Comparison of ENCODE assay signal across 14 cellular contexts in the genomic region with DNA sequence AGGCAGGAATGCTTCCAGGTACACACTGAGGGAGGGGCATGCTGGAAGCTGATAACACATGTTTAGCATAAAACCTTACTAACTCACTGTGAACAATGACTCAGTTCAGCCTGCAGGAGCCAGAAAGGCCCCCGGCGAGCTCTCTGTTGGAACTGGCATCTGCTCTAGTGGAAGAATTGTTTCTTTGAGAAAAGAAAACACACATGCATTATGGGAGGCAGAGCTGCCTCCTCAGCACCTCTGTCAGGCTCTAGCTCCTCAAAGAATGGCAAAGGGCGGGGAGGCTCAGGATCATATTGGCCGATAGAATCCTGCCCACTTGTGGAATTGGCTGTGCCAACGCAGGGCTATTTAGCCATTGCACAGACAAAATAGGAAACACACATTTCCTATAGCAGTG.
A peak's percentile ranks its signal among the peaks of the same experiment; 100 is the strongest.
DNase-seq lines count a peak whose midpoint lies in the region; ATAC-seq, FAIRE-seq and TF ChIP-seq lines count a peak whose summit lies in the region.
"Had no signal": no experiment of that assay in that cellular context is flagged by ENCODE, and none has a peak within 500 bp of the region (broad histone marks: within the 10 kb centered on the region; RNA-seq: fewer than 3 reads in every experiment).

No MANE protein-coding gene starts in this region.

- H3K79me2 ChIP-seq in keratinocyte (ENCODE audit: control insufficient read depth, insufficient read depth, low read length) = no peaks in the 10 kb centered on the region

- no peak for TF ChIP-seq EP300 in stomach (IDR thresholded peaks at IDR 0.05)

- H3K27me3 ChIP-seq in keratinocyte (ENCODE audit: control insufficient read depth, extremely low read depth, insufficient read depth, low read length) (no peaks in the 10 kb centered on the region), stomach (no peaks in the 10 kb centered on the region)
- H3K27me3 ChIP-seq: breast epithelium, right lobe of liver had no signal

- TF ChIP-seq CTCF in choroid plexus epithelial cell (conservative IDR thresholded peaks at IDR 0.05; ENCODE audit: low read depth, low read length) (no peak), keratinocyte (optimal IDR thresholded peaks at IDR 0.05 in 1 of 3, IDR thresholded peaks at IDR 0.05 in 1 of 3, conservative IDR thresholded peaks at IDR 0.05 in 1 of 3; ENCODE audit: extremely low read depth in 1 of 3, insufficient read depth in 2 of 3, low read length in 3 of 3) (peak; percentile 36 to 74 (median 47)), stomach (IDR thresholded peaks at IDR 0.05) (peak in 2 of 7 experiments; percentile 13 to 31), WTC11 (IDR thresholded peaks at IDR 0.05) (no peak)

- H3K4me3 ChIP-seq in choroid plexus epithelial cell (ENCODE audit: low read depth, low read length) = no peak overlapping the region
- no peak overlapping the region for H3K4me3 ChIP-seq in keratinocyte (ENCODE audit: control insufficient read depth in 2 of 3, extremely low read depth in 1 of 3, insufficient read depth in 2 of 3, low read depth in 1 of 3, low read length in 3 of 3)
- no peak overlapping the region for H3K4me3 ChIP-seq in stomach
- H3K4me3 ChIP-seq: breast epithelium, right lobe of liver had no signal

- peak; percentile 86 for FAIRE-seq in keratinocyte (lab: Jason Lieb, UNC)

- H3K4me2 ChIP-seq in keratinocyte (ENCODE audit: control insufficient read depth, extremely low read depth, insufficient read depth, low read depth, low read length) = peak overlapping the region; percentile 39

- no peaks in the 10 kb centered on the region for H3K9me1 ChIP-seq in keratinocyte (ENCODE audit: control insufficient read depth, extremely low read depth, insufficient read depth, low read length)

- H3K9me3 Mint-ChIP-seq in WTC11 = no peaks in the 10 kb centered on the region
- H3K9me3 Mint-ChIP-seq: activated T-cell treated with anti-CD3 and anti-CD28 coated beads, Interleukin-2, amount 50 U/mL, for 24 hours; CD4-positive, alpha-beta T cell had no signal

- H3K36me3 ChIP-seq in keratinocyte (ENCODE audit: control insufficient read depth in 2 of 2, extremely low read depth in 1 of 2, insufficient read depth in 2 of 2, low read length in 2 of 2) (no peaks in the 10 kb centered on the region), stomach (no peaks in the 10 kb centered on the region)
- H3K36me3 ChIP-seq: breast epithelium, right lobe of liver had no signal

- DNase-seq in H4 (ENCODE audit: low spot score) (peak; percentile 45), choroid plexus epithelial cell (ENCODE audit: low read depth) (peak; percentile 63), keratinocyte (ENCODE audit: low read depth, low spot score) (peak; percentile 68), stomach (peak; percentile 38), WTC11 (ENCODE audit: low spot score) (no peak), NCI-H82 treated with DMSO at 0.1 percent for 48 hours (lab: John Stamatoyannopoulos, UW; ENCODE audit: unreplicated experiment) (no peak), NCI-H1436 (lab: John Stamatoyannopoulos, UW) (no peak)
- no peak for DNase-seq in activated effector memory CD4-positive, alpha-beta T cell treated with anti-CD3 and anti-CD28 coated beads, Interleukin-2, amount 50 U/mL, for 16 hours
- DNase-seq: activated T-cell treated with anti-CD3 and anti-CD28 coated beads, Interleukin-2, amount 50 U/mL, for 24 hours; CD4-positive, alpha-beta T cell; Karpas-422; right lobe of liver had no signal

- POLR2A ChIA-PET in WTC11 (lab: Charles Lee) = no interaction called here

- H3K27me3 Mint-ChIP-seq in WTC11 (ENCODE audit: low read depth) = no peaks in the 10 kb centered on the region; the same call in none of the 2 replicates

- H3K36me3 Mint-ChIP-seq in WTC11 = no peaks in the 10 kb centered on the region
- H3K36me3 Mint-ChIP-seq: memory B cell had no signal

- no peak for ATAC-seq in WTC11

- dilution Hi-C loops in keratinocyte (cut with MboI; ENCODE audit: extremely low pct_ligation_motif_present, low sequenced_read_pairs) = no loop called here

- H2AFZ ChIP-seq in keratinocyte (ENCODE audit: control insufficient read depth, low read length) = peak overlapping the region; percentile 28

- H3K4me1 Mint-ChIP-seq in WTC11 = peaks cover 26% of the 10 kb centered on the region
- H3K4me1 Mint-ChIP-seq: memory B cell had no signal

- H3K9ac ChIP-seq in keratinocyte (ENCODE audit: control insufficient read depth, extremely low read depth, insufficient read depth, low read length) = no peak overlapping the region

- no peak overlapping the region for H3K27ac Mint-ChIP-seq in WTC11
- H3K27ac Mint-ChIP-seq: activated T-cell treated with anti-CD3 and anti-CD28 coated beads, Interleukin-2, amount 50 U/mL, for 24 hours; CD4-positive, alpha-beta T cell; memory B cell had no signal

- H4K20me1 ChIP-seq in keratinocyte (ENCODE audit: control insufficient read depth, extremely low read depth, insufficient read depth, low read length) = no peaks in the 10 kb centered on the region

- intact Hi-C loops in stomach (cut with DNase I; ENCODE audit: low total_unique reads) = no loop called here

- no peak for TF ChIP-seq POLR2A in stomach (IDR thresholded peaks at IDR 0.05)

- no peak overlapping the region for H3K27ac ChIP-seq in keratinocyte (ENCODE audit: control insufficient read depth, insufficient read depth, low read length)
- H3K27ac ChIP-seq in stomach = peak overlapping the region in 3 of 5 donors; percentile 13 to 44 (median 36)
- H3K27ac ChIP-seq: breast epithelium, right lobe of liver had no signal

- CTCF ChIA-PET in WTC11 (lab: Charles Lee) = interaction anchor here (0.8 to 1.2 kb wide), 2 partner anchors 31 to 356 kb away, joined by 3 read pairs; no protein-coding TSS in a partner anchor

- H3K4me3 Mint-ChIP-seq in WTC11 = no peak overlapping the region
- H3K4me3 Mint-ChIP-seq: activated T-cell treated with anti-CD3 and anti-CD28 coated beads, Interleukin-2, amount 50 U/mL, for 24 hours; CD4-positive, alpha-beta T cell; memory B cell had no signal

- H3K4me1 ChIP-seq in keratinocyte (ENCODE audit: control insufficient read depth, extremely low read depth, insufficient read depth, low read length) (peaks cover 15% of the 10 kb centered on the region), stomach (peaks cover 7 to 29% (median 16%) of the 10 kb centered on the region in 4 donors)
- H3K4me1 ChIP-seq: breast epithelium, right lobe of liver had no signal

- H3K9me3 ChIP-seq in keratinocyte (ENCODE audit: control insufficient read depth, low read depth, low read length) = no peaks in the 10 kb centered on the region
- no peaks in the 10 kb centered on the region for H3K9me3 ChIP-seq in stomach
- H3K9me3 ChIP-seq: breast epithelium, right lobe of liver had no signal

- 11 to 43% (median 21%) methylated on average over 5 of the region's 5 CpGs for WGBS in stomach, 5 donors

TF ChIP-seq in WTC11, 78 proteins besides CTCF, POLR2A, EP300 and RAD21 (continues in another document):
- TF ChIP-seq, protein P1, sequence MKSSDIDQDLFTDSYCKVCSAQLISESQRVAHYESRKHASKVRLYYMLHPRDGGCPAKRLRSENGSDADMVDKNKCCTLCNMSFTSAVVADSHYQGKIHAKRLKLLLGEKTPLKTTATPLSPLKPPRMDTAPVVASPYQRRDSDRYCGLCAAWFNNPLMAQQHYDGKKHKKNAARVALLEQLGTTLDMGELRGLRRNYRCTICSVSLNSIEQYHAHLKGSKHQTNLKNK (CRISPR knock-in tag; IDR thresholded peaks at IDR 0.05) = no peak
- TF ChIP-seq, protein P2, sequence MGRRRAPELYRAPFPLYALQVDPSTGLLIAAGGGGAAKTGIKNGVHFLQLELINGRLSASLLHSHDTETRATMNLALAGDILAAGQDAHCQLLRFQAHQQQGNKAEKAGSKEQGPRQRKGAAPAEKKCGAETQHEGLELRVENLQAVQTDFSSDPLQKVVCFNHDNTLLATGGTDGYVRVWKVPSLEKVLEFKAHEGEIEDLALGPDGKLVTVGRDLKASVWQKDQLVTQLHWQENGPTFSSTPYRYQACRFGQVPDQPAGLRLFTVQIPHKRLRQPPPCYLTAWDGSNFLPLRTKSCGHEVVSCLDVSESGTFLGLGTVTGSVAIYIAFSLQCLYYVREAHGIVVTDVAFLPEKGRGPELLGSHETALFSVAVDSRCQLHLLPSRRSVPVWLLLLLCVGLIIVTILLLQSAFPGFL (CRISPR knock-in tag; IDR thresholded peaks at IDR 0.05; ENCODE audit: borderline replicate concordance) = no peak
- TF ChIP-seq, protein P3, sequence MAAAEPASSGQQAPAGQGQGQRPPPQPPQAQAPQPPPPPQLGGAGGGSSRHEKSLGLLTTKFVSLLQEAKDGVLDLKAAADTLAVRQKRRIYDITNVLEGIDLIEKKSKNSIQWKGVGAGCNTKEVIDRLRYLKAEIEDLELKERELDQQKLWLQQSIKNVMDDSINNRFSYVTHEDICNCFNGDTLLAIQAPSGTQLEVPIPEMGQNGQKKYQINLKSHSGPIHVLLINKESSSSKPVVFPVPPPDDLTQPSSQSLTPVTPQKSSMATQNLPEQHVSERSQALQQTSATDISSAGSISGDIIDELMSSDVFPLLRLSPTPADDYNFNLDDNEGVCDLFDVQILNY (CRISPR knock-in tag; IDR thresholded peaks at IDR 0.05) = no peak
- TF ChIP-seq JAZF1 (CRISPR knock-in tag; IDR thresholded peaks at IDR 0.05) (no peak), ZNF121 (CRISPR knock-in tag; IDR thresholded peaks at IDR 0.05) (no peak), FOXJ3 (CRISPR knock-in tag; IDR thresholded peaks at IDR 0.05; ENCODE audit: borderline replicate concordance) (no peak)
- TF ChIP-seq, protein P4, sequence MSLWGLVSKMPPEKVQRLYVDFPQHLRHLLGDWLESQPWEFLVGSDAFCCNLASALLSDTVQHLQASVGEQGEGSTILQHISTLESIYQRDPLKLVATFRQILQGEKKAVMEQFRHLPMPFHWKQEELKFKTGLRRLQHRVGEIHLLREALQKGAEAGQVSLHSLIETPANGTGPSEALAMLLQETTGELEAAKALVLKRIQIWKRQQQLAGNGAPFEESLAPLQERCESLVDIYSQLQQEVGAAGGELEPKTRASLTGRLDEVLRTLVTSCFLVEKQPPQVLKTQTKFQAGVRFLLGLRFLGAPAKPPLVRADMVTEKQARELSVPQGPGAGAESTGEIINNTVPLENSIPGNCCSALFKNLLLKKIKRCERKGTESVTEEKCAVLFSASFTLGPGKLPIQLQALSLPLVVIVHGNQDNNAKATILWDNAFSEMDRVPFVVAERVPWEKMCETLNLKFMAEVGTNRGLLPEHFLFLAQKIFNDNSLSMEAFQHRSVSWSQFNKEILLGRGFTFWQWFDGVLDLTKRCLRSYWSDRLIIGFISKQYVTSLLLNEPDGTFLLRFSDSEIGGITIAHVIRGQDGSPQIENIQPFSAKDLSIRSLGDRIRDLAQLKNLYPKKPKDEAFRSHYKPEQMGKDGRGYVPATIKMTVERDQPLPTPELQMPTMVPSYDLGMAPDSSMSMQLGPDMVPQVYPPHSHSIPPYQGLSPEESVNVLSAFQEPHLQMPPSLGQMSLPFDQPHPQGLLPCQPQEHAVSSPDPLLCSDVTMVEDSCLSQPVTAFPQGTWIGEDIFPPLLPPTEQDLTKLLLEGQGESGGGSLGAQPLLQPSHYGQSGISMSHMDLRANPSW (CRISPR knock-in tag; conservative IDR thresholded peaks at IDR 0.05; ENCODE audit: low read depth) = no peak

Comparison
In these comparisons a context has a peak if more than half of its experiments do, and no peak if none do; other contexts are left out.
1. DNase-seq: peak in H4 (single experiment), choroid plexus epithelial cell (single experiment), keratinocyte (single experiment) and stomach (single experiment); none in activated effector memory CD4-positive, alpha-beta T cell treated with anti-CD3 and anti-CD28 coated beads, Interleukin-2, amount 50 U/mL, for 16 hours (single experiment), WTC11 (single experiment), NCI-H82 treated with DMSO at 0.1 percent for 48 hours (single experiment) and NCI-H1436 (single experiment).
2. CTCF ChIP-seq: peak in keratinocyte (3 of 3); none in choroid plexus epithelial cell (single experiment) and WTC11 (single experiment).